11 cellular contexts compared by ENCODE assay signal in the genomic region with DNA sequence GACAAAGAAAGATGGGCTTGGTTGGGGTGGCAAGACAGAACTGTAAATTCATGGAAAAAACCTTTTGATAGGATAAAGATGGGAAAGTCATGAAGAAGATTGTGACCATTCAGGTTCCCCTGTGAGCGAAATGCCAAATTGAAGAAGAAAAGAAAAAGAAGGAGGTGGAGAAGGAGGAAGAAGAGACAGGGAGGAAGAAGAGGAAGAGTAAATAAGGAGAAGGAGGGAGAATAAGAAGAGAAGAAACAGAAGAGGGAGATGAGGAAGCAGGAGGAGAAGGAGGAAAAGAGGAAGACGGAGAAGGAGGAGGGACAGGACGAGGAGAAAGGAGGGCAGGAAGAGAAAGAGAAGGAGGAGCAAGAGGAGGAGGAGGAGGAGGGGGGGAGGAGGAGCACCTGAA.
"Had no signal": no experiment of that assay in that cellular context is flagged by ENCODE, and none has a peak within 500 bp of the region (broad histone marks: within the 10 kb centered on the region; RNA-seq: fewer than 3 reads in every experiment).

No MANE protein-coding gene starts in this region.

- H3K9ac ChIP-seq: GM23248 had no signal

- DNase-seq: GM23248, GOT3, H7, H9, HCEC 1CT, HFFc6 had no signal

- H3K27ac ChIP-seq: GM23248 had no signal

- H3K36me3 ChIP-seq: HAP-1 had no signal

- H3K9me3 ChIP-seq: HAP-1 had no signal

- ATAC-seq: GM23338, HCT116 had no signal

- FAIRE-seq: H1, H54 had no signal

- H2AFZ ChIP-seq: GM23248, GM23338 had no signal

- H3K4me1 ChIP-seq: HAP-1 had no signal

- H3K4me3 ChIP-seq: GM23248, GM23338, HAP-1 had no signal

- H3K4me2 ChIP-seq: GM23338 had no signal
